Comparison of ENCODE assay signal across 8 cellular contexts in genomic region chr1:206557636-206558473, GRCh38. TPM values are rescaled to one million over a fixed set of nuclear protein-coding genes. Genes with fewer than 3 reads are reported as not detected.
DNase-seq lines count a peak whose midpoint lies in the region; ATAC-seq, FAIRE-seq and TF ChIP-seq lines count a peak whose summit lies in the region.

No MANE protein-coding gene starts in this region.

- peaks cover 30% of the 10 kb centered on the region for H3K4me1 Mint-ChIP-seq in endothelial cell (ENCODE audit: unreplicated experiment)

- H3K36me3 ChIP-seq in neuron (ENCODE audit: insufficient read depth, low read length) = no peaks in the 10 kb centered on the region

- FAIRE-seq in A549 (lab: Jason Lieb, UNC) = no peak

- WGBS in A549 (ENCODE audit: missing lambda C conversion rate) = 74% methylated on average over 14 of the region's 14 CpGs

- in situ Hi-C loops in GM18951 (cut with MboI; ENCODE audit: low sequenced_read_pairs, unreplicated experiment) = no loop called here

- H2AFZ ChIP-seq in neuron (ENCODE audit: low read depth, low read length) = peak overlapping the region; percentile 56

- TF ChIP-seq CTCF in A549 (IDR thresholded peaks at IDR 0.05) (no peak), endothelial cell (IDR thresholded peaks at IDR 0.05; ENCODE audit: unreplicated experiment) (no peak)

- DNase-seq in A549 (ENCODE audit: low read depth in 1 of 2, low spot score in 1 of 2) (no peak), SKM-1 (lab: John Stamatoyannopoulos, UW; ENCODE audit: unreplicated experiment) (peak; percentile 89), endothelial cell (ENCODE audit: low spot score) (no peak), GM03348 (ENCODE audit: low spot score) (no peak), putamen (ENCODE audit: low spot score) (no peak)

- peak overlapping the region; percentile 48 for H3K27ac Mint-ChIP-seq in endothelial cell (ENCODE audit: unreplicated experiment)

- peak overlapping the region in 1 of 2 experiments; percentile 80; a peak in 4 of 6 replicates for H3K27ac ChIP-seq in A549

- peak overlapping the region; percentile 62 for H3K4me3 Mint-ChIP-seq in endothelial cell (ENCODE audit: unreplicated experiment)

- CTCF ChIA-PET in A549 (lab: Yijun Ruan, JAX) = interaction anchor here (0.9 to 3.2 kb wide), 2 partner anchors 13 to 25 kb away, joined by 7 to 16 read pairs; no protein-coding TSS in a partner anchor

- H3K4me3 ChIP-seq in A549 (peak overlapping the region; percentile 56), neuron (ENCODE audit: low read length) (peak overlapping the region; percentile 32)

- peak in 1 of 2 experiments; percentile 23; a peak in 3 of 6 replicates for ATAC-seq in A549
- no peak for ATAC-seq in GM18517 (IDR thresholded peaks at IDR 0.05; ENCODE audit: unreplicated experiment)

- no peaks in the 10 kb centered on the region for H3K9me3 ChIP-seq in A549
- no peaks in the 10 kb centered on the region for H3K9me3 ChIP-seq in neuron (ENCODE audit: low read length)

- peak overlapping the region; percentile 73 for H3K4me2 ChIP-seq in A549

- H3K9me3 Mint-ChIP-seq in endothelial cell (ENCODE audit: unreplicated experiment) = no peaks in the 10 kb centered on the region

- POLR2A ChIA-PET in A549 (lab: Yijun Ruan, JAX) = no interaction called here

- H3K27me3 ChIP-seq in neuron (ENCODE audit: insufficient read depth, low read length) = peaks cover 64% of the 10 kb centered on the region

- no peak for TF ChIP-seq EP300 in A549 (IDR thresholded peaks at IDR 0.05)

- H3K4me1 ChIP-seq in A549 = peaks cover 20% of the 10 kb centered on the region
- H3K4me1 ChIP-seq in neuron (ENCODE audit: insufficient read depth, low read length) = peaks cover 21% of the 10 kb centered on the region

- TF ChIP-seq RAD21 in A549 (conservative IDR thresholded peaks at IDR 0.05 in 1 of 2, IDR thresholded peaks at IDR 0.05 in 1 of 2) = no peak

- no peaks in the 10 kb centered on the region for H3K36me3 Mint-ChIP-seq in endothelial cell (ENCODE audit: low read depth, unreplicated experiment)

- TF ChIP-seq POLR2A in A549 (IDR thresholded peaks at IDR 0.05; ENCODE audit: low read length) (no peak), GM18951 (IDR thresholded peaks at IDR 0.05; ENCODE audit: extremely low read depth, insufficient read depth, insufficient read length) (peak; percentile 18)

- peaks cover 7% of the 10 kb centered on the region for H3K27me3 Mint-ChIP-seq in endothelial cell (ENCODE audit: unreplicated experiment)

TF ChIP-seq in A549, 52 proteins besides CTCF, POLR2A, EP300 and RAD21:
- TF ChIP-seq SMC3 (IDR thresholded peaks at IDR 0.05) = no peak
- no peak for TF ChIP-seq EHMT2 (IDR thresholded peaks at IDR 0.05; ENCODE audit: low read depth)
- TF ChIP-seq CHD4 (IDR thresholded peaks at IDR 0.05; ENCODE audit: borderline replicate concordance) = no peak
- TF ChIP-seq PHF8 (IDR thresholded peaks at IDR 0.05; ENCODE audit: borderline replicate concordance, low read depth) = no peak
- TF ChIP-seq NPAS2 (CRISPR knock-in tag; IDR thresholded peaks at IDR 0.05; ENCODE audit: borderline replicate concordance) = no peak
- no peak for TF ChIP-seq RARB (CRISPR knock-in tag; IDR thresholded peaks at IDR 0.05)
- TF ChIP-seq HOXB5 (CRISPR knock-in tag; IDR thresholded peaks at IDR 0.05) = no peak
- no peak for TF ChIP-seq POLR2AphosphoS2 (conservative IDR thresholded peaks at IDR 0.05; ENCODE audit: low read length)
- TF ChIP-seq RNF2 (IDR thresholded peaks at IDR 0.05; ENCODE audit: borderline replicate concordance, low read depth) = no peak
- TF ChIP-seq E2F6 (IDR thresholded peaks at IDR 0.05; ENCODE audit: borderline replicate concordance, low read depth) = no peak
- TF ChIP-seq ZSCAN20 (CRISPR knock-in tag; IDR thresholded peaks at IDR 0.05) = no peak
- TF ChIP-seq BCL3 (IDR thresholded peaks at IDR 0.05) = no peak
- TF ChIP-seq FOSL2 (IDR thresholded peaks at IDR 0.05) = no peak
- no peak for TF ChIP-seq FOSL2 (CRISPR knock-in tag; IDR thresholded peaks at IDR 0.05)

RNA-seq across cellular contexts. Expression of gene RASSF5, which starts 50.5 kb away (rescaled TPM):
- polyA plus RNA-seq in A549 (2011; rRNA removed) (2.0 and 2.2 TPM in 2 replicates), A549 (2017; fragmentation: RNase III; extraction: RNeasy Plus Mini Kit Qiagen cat#74134 plus additional on column Dnase treatment) (1.4 to 2.2 TPM (median 1.9 TPM) in 3 replicates)
- 0.82 and 1.0 TPM in 2 replicates for polyA plus RNA-seq in A549 (2012; cell fraction: cytosol; rRNA removed)
- polyA plus RNA-seq in A549 (2012; cell fraction: nucleus; rRNA removed) = 1.1 and 1.2 TPM in 2 replicates
- polyA minus RNA-seq in A549 (2011; rRNA and poly(A)+ RNA removed) = 4.7 and 6.6 TPM in 2 replicates
- total RNA-seq in endothelial cell (ENCODE audit: unreplicated experiment) = 1.2 TPM

RNA-seq across cellular contexts. Expression of gene EIF2D, which starts 54.4 kb away (rescaled TPM):
- 63.2 and 72.6 TPM in 2 replicates for polyA plus RNA-seq in A549 (2011; rRNA removed)
- 45.6 and 50.6 TPM in 2 replicates for polyA plus RNA-seq in A549 (2012; cell fraction: cytosol; rRNA removed)
- polyA plus RNA-seq in A549 (2012; cell fraction: nucleus; rRNA removed) = 39.4 and 47.8 TPM in 2 replicates
- 31.8 to 32.7 TPM (median 32.5 TPM) in 3 replicates for polyA plus RNA-seq in A549 (2017; fragmentation: RNase III; extraction: RNeasy Plus Mini Kit Qiagen cat#74134 plus additional on column Dnase treatment)
- polyA minus RNA-seq in A549 (2011; rRNA and poly(A)+ RNA removed) = 34.0 and 46.7 TPM in 2 replicates
- total RNA-seq in endothelial cell (ENCODE audit: unreplicated experiment) = 32.7 TPM
